ENCODE assay signal across 8 cellular contexts in genomic region chr17:45021607-45022287, GRCh38. TPM values are rescaled to one million over a fixed set of nuclear protein-coding genes. Genes with fewer than 3 reads are reported as not detected.
DNase-seq lines count a peak whose midpoint lies in the region; ATAC-seq and TF ChIP-seq lines count a peak whose summit lies in the region.

No MANE protein-coding gene starts in this region.

- peak overlapping the region; percentile 59 to 88 (median 73) for H3K4me3 Mint-ChIP-seq in naive thymus-derived CD8-positive, alpha-beta T cell

- ATAC-seq in HG03175 (IDR thresholded peaks at IDR 0.05; ENCODE audit: unreplicated experiment): peak; percentile 63
- ATAC-seq in naive thymus-derived CD8-positive, alpha-beta T cell: peak; percentile 79 to 82
- ATAC-seq in HG02571 (IDR thresholded peaks at IDR 0.05; ENCODE audit: unreplicated experiment): no peak

- POLR2A ChIA-PET in naive thymus-derived CD8-positive, alpha-beta T cell (lab: Charles Lee): interaction anchor here (0.5 to 1.9 kb wide), 4 partner anchors 26 to 243 kb away, joined by 3 to 6 read pairs (median 4); no protein-coding TSS in a partner anchor

- peak; percentile 34 for DNase-seq in DMS 273 treated with DMSO at 0.1 percent for 48 hours (lab: John Stamatoyannopoulos, UW)
- DNase-seq in OCI-M1 (lab: John Stamatoyannopoulos, UW): peak; percentile 75
- DNase-seq in activated T-helper 1 cell treated with Interleukin-2 at 50 U/mL for 16 hours (ENCODE audit: low read depth): peak; percentile 49
- no peak for DNase-seq in esophagus squamous epithelium (lab: John Stamatoyannopoulos, UW)
- DNase-seq in naive thymus-derived CD8-positive, alpha-beta T cell: peak; percentile 35 to 78 (median 64)
- peak; percentile 40 for DNase-seq in stimulated activated naive CD4-positive, alpha-beta T cell treated with Interleukin-2 at 50 U/mL for 16 hours (lab: John Stamatoyannopoulos, UW)

- H3K4me3 ChIP-seq in esophagus squamous epithelium: peak overlapping the region; percentile 30 to 64 (median 41)

- peaks cover 13 to 43% (median 27%) of the 10 kb centered on the region in 5 donors for H3K27me3 Mint-ChIP-seq in naive thymus-derived CD8-positive, alpha-beta T cell

- WGBS in esophagus squamous epithelium, 2 donors: 25 to 33% methylated on average over 1 to 2 of the region's 57 CpGs

- H3K4me1 ChIP-seq in esophagus squamous epithelium: peaks cover 32 to 58% (median 36%) of the 10 kb centered on the region in 3 donors

- intact Hi-C loops in esophagus squamous epithelium (cut with DNase I): loop anchor here (5.0 kb wide), 1 partner anchor 99 kb away; no protein-coding TSS in a partner anchor

- TF ChIP-seq CTCF in esophagus squamous epithelium (IDR thresholded peaks at IDR 0.05): peak; percentile 73 to 98 (median 94)

- peaks cover 0 to 27% (median 0%) of the 10 kb centered on the region in 3 donors for H3K36me3 ChIP-seq in esophagus squamous epithelium

- H3K9me3 ChIP-seq in esophagus squamous epithelium: no peaks in the 10 kb centered on the region

- peaks cover 0 to 12% (median 0%) of the 10 kb centered on the region in 4 donors for H3K27me3 ChIP-seq in esophagus squamous epithelium

- H3K27ac Mint-ChIP-seq in naive thymus-derived CD8-positive, alpha-beta T cell: peak overlapping the region in 2 of 10 donors; percentile 66 to 81

- peaks cover 19 to 30% (median 21%) of the 10 kb centered on the region in 4 donors for H3K4me1 Mint-ChIP-seq in naive thymus-derived CD8-positive, alpha-beta T cell

- H3K36me3 Mint-ChIP-seq in naive thymus-derived CD8-positive, alpha-beta T cell: peaks cover 0 to 22% (median 0%) of the 10 kb centered on the region in 3 donors

- TF ChIP-seq POLR2A in esophagus squamous epithelium (IDR thresholded peaks at IDR 0.05): no peak

- H3K9me3 Mint-ChIP-seq in naive thymus-derived CD8-positive, alpha-beta T cell: no peaks in the 10 kb centered on the region

- peak overlapping the region; percentile 67 to 90 (median 80) for H3K27ac ChIP-seq in esophagus squamous epithelium

RNA-seq across cellular contexts. Expression of gene DCAKD, which starts 29.7 kb away (rescaled TPM):
- total RNA-seq in esophagus squamous epithelium: 10 to 100 TPM; 23.8 to 44.1 (median 34.7) TPM
- total RNA-seq in naive thymus-derived CD8-positive, alpha-beta T cell: 10 to 100 TPM; 36.1 to 37.9 TPM
- polyA plus RNA-seq in naive thymus-derived CD8-positive, alpha-beta T cell: 10 to 100 TPM; 13.1 to 16.1 (median 16.0) TPM

RNA-seq across cellular contexts. Expression of gene NMT1, which starts 39.4 kb away (rescaled TPM):
- 10 to 100 TPM; 54.6 to 66.2 (median 57.8) TPM for total RNA-seq in esophagus squamous epithelium
- total RNA-seq in naive thymus-derived CD8-positive, alpha-beta T cell: 100 to 1,000 TPM; 130 to 139 TPM
- 10 to 100 TPM; 55.2 to 70.8 (median 65.0) TPM for polyA plus RNA-seq in naive thymus-derived CD8-positive, alpha-beta T cell

RNA-seq across cellular contexts. Expression of gene C1QL1, which starts 53.6 kb away (rescaled TPM):
- total RNA-seq in esophagus squamous epithelium: 1 to 10 TPM in 1 of 4 donors, under 1 TPM in 2, not detected in 1; 0.35 to 2.3 (median 0.70) TPM
- not detected for total RNA-seq in naive thymus-derived CD8-positive, alpha-beta T cell
- polyA plus RNA-seq in naive thymus-derived CD8-positive, alpha-beta T cell: not detected
